20 cellular contexts compared by ENCODE assay signal in the genomic region with DNA sequence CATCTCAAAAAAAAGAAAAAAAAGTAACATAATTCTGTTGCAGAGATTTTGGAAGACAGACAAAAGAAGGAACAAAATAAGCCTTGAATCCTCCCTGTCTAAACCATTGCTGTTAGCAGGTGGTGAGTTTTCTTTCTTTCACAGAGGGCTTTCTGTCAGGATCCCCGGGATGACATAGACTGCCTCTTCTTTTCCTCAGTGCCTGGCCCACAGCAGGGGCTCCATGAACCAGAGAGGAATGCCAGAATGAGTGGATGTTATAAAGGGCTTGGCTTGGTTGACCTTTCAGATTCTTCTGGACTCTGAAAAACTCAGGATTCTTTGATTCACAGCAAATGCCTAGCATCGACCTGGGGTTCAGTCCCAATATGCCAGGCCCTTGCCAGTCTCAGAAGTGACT. TPM values are rescaled to one million over a fixed set of nuclear protein-coding genes. Genes with fewer than 3 reads are reported as not detected.
DNase-seq lines count a peak whose midpoint lies in the region; ATAC-seq and TF ChIP-seq lines count a peak whose summit lies in the region.
"Had no signal": no experiment of that assay in that cellular context is flagged by ENCODE, and none has a peak within 500 bp of the region (broad histone marks: within the 10 kb centered on the region; RNA-seq: fewer than 3 reads in every experiment).

No MANE protein-coding gene starts in this region.

- no peak for ATAC-seq in activated T-cell treated with anti-CD3 and anti-CD28 coated beads, Interleukin-2, amount 50 U/mL, for 4 hours
- ATAC-seq in GM18517 (IDR thresholded peaks at IDR 0.05; ENCODE audit: unreplicated experiment), result no peak
- no peak for ATAC-seq in HG03097 (IDR thresholded peaks at IDR 0.05; ENCODE audit: low FRiP score, unreplicated experiment)
- ATAC-seq: HCT116 had no signal

- TF ChIP-seq CTCF in neural crest cell (conservative IDR thresholded peaks at IDR 0.05), result no peak

- H3K27me3 Mint-ChIP-seq in activated T-cell treated with anti-CD3 and anti-CD28 coated beads, Interleukin-2, amount 50 U/mL, for 24 hours, result no peaks in the 10 kb centered on the region
- H3K27me3 Mint-ChIP-seq in activated T-cell treated with anti-CD3 and anti-CD28 coated beads, Interleukin-2, amount 50 U/mL, for 4 hours (ENCODE audit: low read depth), result no peaks in the 10 kb centered on the region
- H3K27me3 Mint-ChIP-seq in neural crest cell (ENCODE audit: low read depth), result no peaks in the 10 kb centered on the region

- H3K36me3 Mint-ChIP-seq in activated T-cell treated with anti-CD3 and anti-CD28 coated beads, Interleukin-2, amount 50 U/mL, for 24 hours (ENCODE audit: low read depth), result peaks cover 1% of the 10 kb centered on the region
- H3K36me3 Mint-ChIP-seq in activated T-cell treated with anti-CD3 and anti-CD28 coated beads, Interleukin-2, amount 50 U/mL, for 4 hours (ENCODE audit: insufficient read depth), result no peaks in the 10 kb centered on the region
- no peaks in the 10 kb centered on the region for H3K36me3 Mint-ChIP-seq in neural crest cell (ENCODE audit: low read depth)

- no peak for DNase-seq in activated T-cell treated with anti-CD3 and anti-CD28 coated beads, Interleukin-2, amount 50 U/mL, for 24 hours
- no peak for DNase-seq in activated T-cell treated with anti-CD3 and anti-CD28 coated beads, Interleukin-2, amount 50 U/mL, for 4 hours
- DNase-seq in ecto neural progenitor cell (ENCODE audit: low spot score), result peak; percentile 70
- DNase-seq in neural crest cell (ENCODE audit: low read depth, low spot score), result no peak
- no peak for DNase-seq in NCI-H524 treated with DMSO at 0.1 percent for 48 hours (lab: John Stamatoyannopoulos, UW)
- DNase-seq in NCI-H1436 treated with DMSO at 0.1 percent for 48 hours (lab: John Stamatoyannopoulos, UW), result no peak
- DNase-seq: Calu3; DMS79 treated with DMSO at 0.1 percent for 48 hours; GF-D8; NCI-H1092 treated with DMSO at 0.1 percent for 48 hours; NCI-H146; NCI-H1930; NCI-H2107; NCI-H524; NCI-H774; NK-92 treated with Interleukin-12 subunit alpha and Interleukin-12 subunit beta, amount 100 ng/mL, for 24 hours; SHP77 treated with DMSO at 0.1 percent for 48 hours had no signal

- H3K4me1 Mint-ChIP-seq in activated T-cell treated with anti-CD3 and anti-CD28 coated beads, Interleukin-2, amount 50 U/mL, for 24 hours (ENCODE audit: low read depth), result peaks cover 4% of the 10 kb centered on the region
- peaks cover 1% of the 10 kb centered on the region for H3K4me1 Mint-ChIP-seq in activated T-cell treated with anti-CD3 and anti-CD28 coated beads, Interleukin-2, amount 50 U/mL, for 4 hours (ENCODE audit: low read depth)
- peaks cover 24% of the 10 kb centered on the region for H3K4me1 Mint-ChIP-seq in neural crest cell

- H3K9me3 Mint-ChIP-seq in activated T-cell treated with anti-CD3 and anti-CD28 coated beads, Interleukin-2, amount 50 U/mL, for 24 hours, result no peaks in the 10 kb centered on the region
- H3K9me3 Mint-ChIP-seq in activated T-cell treated with anti-CD3 and anti-CD28 coated beads, Interleukin-2, amount 50 U/mL, for 4 hours, result no peaks in the 10 kb centered on the region
- no peaks in the 10 kb centered on the region for H3K9me3 Mint-ChIP-seq in neural crest cell

- H3K4me3 Mint-ChIP-seq in activated T-cell treated with anti-CD3 and anti-CD28 coated beads, Interleukin-2, amount 50 U/mL, for 24 hours, result no peak overlapping the region
- H3K4me3 Mint-ChIP-seq in activated T-cell treated with anti-CD3 and anti-CD28 coated beads, Interleukin-2, amount 50 U/mL, for 4 hours, result no peak overlapping the region
- H3K4me3 Mint-ChIP-seq in neural crest cell, result no peak overlapping the region

- H3K27ac Mint-ChIP-seq in activated T-cell treated with anti-CD3 and anti-CD28 coated beads, Interleukin-2, amount 50 U/mL, for 24 hours, result peak overlapping the region; percentile 50
- peak overlapping the region; percentile 75 for H3K27ac Mint-ChIP-seq in neural crest cell (ENCODE audit: unreplicated experiment)

RNA-seq across cellular contexts. Expression of gene CORO1C, which starts 45.8 kb away (rescaled TPM):
- total RNA-seq in activated T-cell treated with anti-CD3 and anti-CD28 coated beads, Interleukin-2, amount 50 U/mL, for 4 hours, result 10 to 100 TPM; 41.3 to 59.7 (median 47.7) TPM
- 171 and 175 TPM in 2 replicates for total RNA-seq in neural crest cell
